In the genomic region with DNA sequence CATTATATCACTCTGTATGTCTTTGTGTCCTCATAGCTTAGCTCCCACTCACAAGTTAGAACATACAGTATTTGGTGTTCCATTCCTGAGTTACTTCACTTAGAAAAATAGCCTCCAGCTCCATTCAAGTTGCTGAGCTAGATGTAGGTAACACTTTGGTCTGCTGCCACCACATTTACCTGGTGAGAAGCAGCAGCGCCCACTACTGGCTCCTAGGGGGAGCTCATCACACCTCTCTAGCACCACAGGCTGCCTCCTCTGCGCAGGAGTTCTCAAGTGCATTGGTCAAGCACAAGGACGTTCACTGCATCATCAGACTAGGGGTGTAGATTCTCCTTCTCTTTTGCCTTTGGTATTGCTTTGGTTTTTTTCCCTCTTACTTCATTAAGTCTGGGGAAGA, we compare ENCODE assay signal across 11 cellular contexts.
A peak's percentile ranks its signal among the peaks of the same experiment; 100 is the strongest.
DNase-seq lines count a peak whose midpoint lies in the region; ATAC-seq, FAIRE-seq and TF ChIP-seq lines count a peak whose summit lies in the region.
"Had no signal": no experiment of that assay in that cellular context is flagged by ENCODE, and none has a peak within 500 bp of the region (broad histone marks: within the 10 kb centered on the region; RNA-seq: fewer than 3 reads in every experiment).

No MANE protein-coding gene starts in this region.

- 30% methylated on average over 3 of the region's 3 CpGs for WGBS in A549 (ENCODE audit: missing lambda C conversion rate)

- no peak for TF ChIP-seq CTCF in A549 (IDR thresholded peaks at IDR 0.05)
- peak; percentile 14; the same call in 1 of the 3 replicates for TF ChIP-seq CTCF in GM12872 (IDR thresholded peaks at IDR 0.05; ENCODE audit: insufficient read depth, low read depth, low read length)

- DNase-seq in A549 (ENCODE audit: low read depth in 1 of 2, low spot score in 1 of 2) (peak in 1 of 2 experiments; percentile 50), OCI-M1 (lab: John Stamatoyannopoulos, UW) (peak; percentile 17), iPS DF 19.7 (ENCODE audit: low read depth, low spot score) (peak; percentile 3), UCSD-AML1 (lab: John Stamatoyannopoulos, UW; ENCODE audit: unreplicated experiment) (no peak), HPDE6-E6E7 (ENCODE audit: extremely low spot score) (no peak), GM03348 (ENCODE audit: low spot score) (no peak)
- DNase-seq: Calu3 had no signal

- H3K27ac ChIP-seq in A549 = no peak overlapping the region
- H3K27ac ChIP-seq: right atrium auricular region had no signal

- H3K4me3 ChIP-seq in A549 = no peak overlapping the region
- H3K4me3 ChIP-seq: right atrium auricular region had no signal

- H3K4me2 ChIP-seq in A549 = no peak overlapping the region

- H3K4me1 ChIP-seq in A549 = no peaks in the 10 kb centered on the region
- H3K4me1 ChIP-seq: right atrium auricular region had no signal

- peak; percentile 25 to 52; a peak in 3 of 5 replicates for TF ChIP-seq RAD21 in A549 (conservative IDR thresholded peaks at IDR 0.05 in 1 of 2, IDR thresholded peaks at IDR 0.05 in 1 of 2)

- no peak for FAIRE-seq in A549 (lab: Jason Lieb, UNC)

- ATAC-seq in A549 = no peak
- ATAC-seq in HG02870 (IDR thresholded peaks at IDR 0.05; ENCODE audit: unreplicated experiment) = no peak
- ATAC-seq: activated T-helper 17 cell treated with anti-CD3 and anti-CD28 coated beads, Interleukin-2, amount 50 U/mL, for 72 hours had no signal

- CTCF ChIA-PET in A549 (lab: Yijun Ruan, JAX) = interaction anchor here (0.7 kb wide), 2 partner anchors 421 to 692 kb away, joined by 3 to 5 read pairs; no protein-coding TSS in a partner anchor

- peaks cover 8% of the 10 kb centered on the region; the same call in 1 of the 3 replicates for H3K9me3 ChIP-seq in A549

- POLR2A ChIA-PET in A549 (lab: Yijun Ruan, JAX) = no interaction called here

- TF ChIP-seq POLR2A in A549 (IDR thresholded peaks at IDR 0.05; ENCODE audit: low read length) = no peak

- no peak for TF ChIP-seq EP300 in A549 (IDR thresholded peaks at IDR 0.05)

TF ChIP-seq in A549, 52 proteins besides CTCF, POLR2A, EP300 and RAD21:
- no peak for TF ChIP-seq ZC3H11A (IDR thresholded peaks at IDR 0.05)
- TF ChIP-seq RARB (CRISPR knock-in tag; IDR thresholded peaks at IDR 0.05) = no peak
- TF ChIP-seq SMC3 (IDR thresholded peaks at IDR 0.05) = 0 out of 3 replicates have a peak, but pooled peaks have one; percentile 8
- TF ChIP-seq GATA3 (IDR thresholded peaks at IDR 0.05; ENCODE audit: borderline replicate concordance) = no peak
TF ChIP-seq in A549: peak in this region for 1.

Comparison
In these comparisons a context has a peak if more than half of its experiments do, and no peak if none do; other contexts are left out.
1. DNase-seq: peak in OCI-M1 (single experiment) and iPS DF 19.7 (single experiment); none in UCSD-AML1 (single experiment), HPDE6-E6E7 (single experiment) and GM03348 (single experiment).